Comparison of ENCODE assay signal across 10 cellular contexts in the genomic region with DNA sequence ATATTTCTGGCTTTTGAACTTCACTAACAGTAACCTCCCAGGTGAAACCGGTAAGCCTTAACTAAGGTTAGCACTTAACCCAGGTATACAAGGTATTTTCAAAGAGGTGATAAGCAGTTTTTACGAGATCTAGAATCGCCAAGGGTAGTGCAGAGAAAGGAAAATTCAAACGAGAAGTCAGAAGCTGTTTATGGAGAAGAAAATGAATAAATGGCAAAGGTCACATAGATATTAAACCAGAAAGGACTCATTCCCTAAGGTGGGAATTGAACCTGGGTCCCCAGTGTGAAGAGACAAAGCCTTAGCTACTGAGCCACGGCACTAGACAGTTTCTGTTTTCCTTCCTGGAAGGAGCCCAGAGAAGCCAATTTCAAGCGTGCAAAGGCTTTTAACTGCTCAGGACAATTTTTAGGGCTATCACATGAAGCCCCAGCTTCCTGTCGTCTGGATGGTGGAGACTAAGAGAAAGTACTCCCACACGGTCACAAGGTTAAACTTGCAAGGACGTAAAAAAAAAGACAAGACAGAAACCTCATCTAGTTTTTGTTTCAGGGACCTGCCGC. TPM values are rescaled to one million over a fixed set of nuclear protein-coding genes. Genes with fewer than 3 reads are reported as not detected.
A peak's percentile ranks its signal among the peaks of the same experiment; 100 is the strongest.
DNase-seq lines count a peak whose midpoint lies in the region; ATAC-seq and TF ChIP-seq lines count a peak whose summit lies in the region.
"Had no signal": no experiment of that assay in that cellular context is flagged by ENCODE, and none has a peak within 500 bp of the region (broad histone marks: within the 10 kb centered on the region; RNA-seq: fewer than 3 reads in every experiment).

No MANE protein-coding gene starts in this region.

- DNase-seq in activated B cell treated with CpG ODN at 0.5 μM for 24 hours (no peak), fibroblast of the conjunctiva (ENCODE audit: low read depth) (peak; percentile 16)
- peak in 2 of 3 donors; percentile 35 to 38 for DNase-seq in stimulated activated CD4-positive, alpha-beta T cell treated with anti-CD3 and anti-CD28 coated beads, TNF-alpha, amount 100 ng/mL, for 48 hours (ENCODE audit: low read depth in 3 of 3)
- DNase-seq in NK-92 treated with Interleukin-12 subunit alpha and Interleukin-12 subunit beta, amount 100 ng/mL, for 24 hours (lab: John Stamatoyannopoulos, UW) = no peak
- DNase-seq: upper lobe of left lung had no signal

- peaks cover 7% of the 10 kb centered on the region for H3K36me3 Mint-ChIP-seq in activated B cell treated with CpG ODN at 0.5 μM for 24 hours (ENCODE audit: low read depth)

- no peaks in the 10 kb centered on the region for H3K9me3 Mint-ChIP-seq in activated B cell treated with CpG ODN at 0.5 μM for 24 hours

- peaks cover 17% of the 10 kb centered on the region for H3K4me1 Mint-ChIP-seq in activated B cell treated with CpG ODN at 0.5 μM for 24 hours

- CTCF ChIA-PET in activated B cell treated with CpG ODN at 0.5 μM for 24 hours (lab: Charles Lee) = interaction anchor here (0.6 to 1.2 kb wide), 3 partner anchors 66 to 71 kb away, joined by 3 read pairs; no protein-coding TSS in a partner anchor

- ATAC-seq in HG03066 (IDR thresholded peaks at IDR 0.05; ENCODE audit: low read depth, unreplicated experiment) (peak; percentile 58), activated B cell treated with CpG ODN at 0.5 μM for 24 hours (ENCODE audit: low read depth) (no peak), HG03097 (IDR thresholded peaks at IDR 0.05; ENCODE audit: low FRiP score, unreplicated experiment) (no peak), HG03280 (IDR thresholded peaks at IDR 0.05; ENCODE audit: unreplicated experiment) (no peak), HG03571 (IDR thresholded peaks at IDR 0.05; ENCODE audit: unreplicated experiment) (no peak)

- peak overlapping the region; percentile 31 for H3K27ac Mint-ChIP-seq in activated B cell treated with CpG ODN at 0.5 μM for 24 hours

- POLR2A ChIA-PET in activated B cell treated with CpG ODN at 0.5 μM for 24 hours (lab: Charles Lee) = no interaction called here

- no peak overlapping the region for H3K4me3 Mint-ChIP-seq in activated B cell treated with CpG ODN at 0.5 μM for 24 hours

- no peak for TF ChIP-seq CTCF in activated B cell treated with CpG ODN at 0.5 μM for 24 hours (IDR thresholded peaks at IDR 0.05)

- H3K27me3 Mint-ChIP-seq in activated B cell treated with CpG ODN at 0.5 μM for 24 hours = no peaks in the 10 kb centered on the region

- intact Hi-C loops in activated B cell treated with CpG ODN at 0.5 μM for 24 hours (cut with micrococcal nuclease) = loop anchor here (10.0 kb wide), 2 partner anchors 261 to 649 kb away; no protein-coding TSS in a partner anchor

RNA-seq across cellular contexts. Expression of a gene that starts 5.7 kb away (rescaled TPM):
- 5.2 and 8.2 TPM in 2 replicates for total RNA-seq in activated B cell treated with CpG ODN at 0.5 μM for 24 hours

RNA-seq across cellular contexts. Expression of a gene that starts 18.6 kb away (rescaled TPM):
- total RNA-seq in activated B cell treated with CpG ODN at 0.5 μM for 24 hours = 1.7 and 1.8 TPM in 2 replicates
- total RNA-seq: lower leg skin had no signal

RNA-seq across cellular contexts. Expression of a gene that starts 44.0 kb away (rescaled TPM):
- total RNA-seq in activated B cell treated with CpG ODN at 0.5 μM for 24 hours = 11.0 and 12.7 TPM in 2 replicates

RNA-seq across cellular contexts. Expression of a gene that starts 50.4 kb away (rescaled TPM):
- total RNA-seq in activated B cell treated with CpG ODN at 0.5 μM for 24 hours = 518 and 557 TPM in 2 replicates

Comparison
In these comparisons a context has a peak if more than half of its experiments do, and no peak if none do; other contexts are left out.
1. DNase-seq: peak in fibroblast of the conjunctiva (single experiment) and stimulated activated CD4-positive, alpha-beta T cell treated with anti-CD3 and anti-CD28 coated beads, TNF-alpha, amount 100 ng/mL, for 48 hours (2 of 3); none in activated B cell treated with CpG ODN at 0.5 μM for 24 hours (single experiment) and NK-92 treated with Interleukin-12 subunit alpha and Interleukin-12 subunit beta, amount 100 ng/mL, for 24 hours (single experiment).